Comparison of ENCODE assay signal across 13 cellular contexts in genomic region chr13:39385621-39386231, GRCh38.
DNase-seq lines count a peak whose midpoint lies in the region; ATAC-seq and TF ChIP-seq lines count a peak whose summit lies in the region.
"Had no signal": no experiment of that assay in that cellular context is flagged by ENCODE, and none has a peak within 500 bp of the region (broad histone marks: within the 10 kb centered on the region; RNA-seq: fewer than 3 reads in every experiment).

No MANE protein-coding gene starts in this region.

- peak; percentile 67 for ATAC-seq in upper lobe of right lung

- peak; percentile 5 to 75 (median 9) for DNase-seq in NCI-H1417 (lab: John Stamatoyannopoulos, UW)
- no peak for DNase-seq in NCI-H1417 treated with DMSO at 0.1 percent for 48 hours (lab: John Stamatoyannopoulos, UW)
- DNase-seq in amniotic epithelial cell (ENCODE audit: low read depth), result peak; percentile 56
- DNase-seq in right atrium auricular region (ENCODE audit: low spot score), result no peak
- DNase-seq in upper lobe of right lung, result no peak
- no peak for DNase-seq in CD8-positive, alpha-beta memory T cell
- no peak for DNase-seq in T-helper 2 cell
- no peak for DNase-seq in RPMI8226
- DNase-seq: activated naive CD8-positive, alpha-beta T cell treated with anti-CD3 and anti-CD28 coated beads, Interleukin-2, amount 10 ng/mL, durations not matched to agents 7 days and 5 days; effector memory CD4-positive, alpha-beta T cell; MV-4-11; sigmoid colon had no signal

- TF ChIP-seq CTCF in right atrium auricular region (IDR thresholded peaks at IDR 0.05), result no peak
- TF ChIP-seq CTCF in upper lobe of right lung (IDR thresholded peaks at IDR 0.05), result no peak

- CTCF ChIA-PET in CD8-positive, alpha-beta memory T cell (lab: Charles Lee), result no interaction called here

- H3K27ac Mint-ChIP-seq in CD8-positive, alpha-beta memory T cell, result no peak overlapping the region
- H3K27ac Mint-ChIP-seq: activated naive CD8-positive, alpha-beta T cell treated with anti-CD3 and anti-CD28 coated beads, Interleukin-2, amount 10 ng/mL, durations not matched to agents 7 days and 5 days had no signal

- POLR2A ChIA-PET in CD8-positive, alpha-beta memory T cell (lab: Charles Lee), result no interaction called here

- no peak overlapping the region for H3K4me3 ChIP-seq in right atrium auricular region
- H3K4me3 ChIP-seq in upper lobe of right lung, result no peak overlapping the region
- no peak overlapping the region for H3K4me3 ChIP-seq in CD8-positive, alpha-beta memory T cell (ENCODE audit: low read length)
- H3K4me3 ChIP-seq: sigmoid colon, suprapubic skin had no signal

- no peaks in the 10 kb centered on the region for H3K36me3 Mint-ChIP-seq in CD8-positive, alpha-beta memory T cell
- H3K36me3 Mint-ChIP-seq: activated naive CD8-positive, alpha-beta T cell treated with anti-CD3 and anti-CD28 coated beads, Interleukin-2, amount 10 ng/mL, durations not matched to agents 7 days and 5 days had no signal

- no peak overlapping the region for H3K4me3 Mint-ChIP-seq in CD8-positive, alpha-beta memory T cell
- H3K4me3 Mint-ChIP-seq: activated naive CD8-positive, alpha-beta T cell treated with anti-CD3 and anti-CD28 coated beads, Interleukin-2, amount 10 ng/mL, durations not matched to agents 7 days and 5 days had no signal

- H3K9me3 Mint-ChIP-seq in CD8-positive, alpha-beta memory T cell, result no peaks in the 10 kb centered on the region
- H3K9me3 Mint-ChIP-seq: activated naive CD8-positive, alpha-beta T cell treated with anti-CD3 and anti-CD28 coated beads, Interleukin-2, amount 10 ng/mL, durations not matched to agents 7 days and 5 days had no signal

- H3K4me1 ChIP-seq in right atrium auricular region (peaks cover 0 to 18% of the 10 kb centered on the region in 2 donors), upper lobe of right lung (no peaks in the 10 kb centered on the region)
- no peaks in the 10 kb centered on the region for H3K4me1 ChIP-seq in CD8-positive, alpha-beta memory T cell (ENCODE audit: insufficient read depth, low read length)
- H3K4me1 ChIP-seq: suprapubic skin had no signal

- H3K36me3 ChIP-seq in right atrium auricular region, result no peaks in the 10 kb centered on the region
- H3K36me3 ChIP-seq in upper lobe of right lung, result no peaks in the 10 kb centered on the region
- no peaks in the 10 kb centered on the region for H3K36me3 ChIP-seq in CD8-positive, alpha-beta memory T cell (ENCODE audit: insufficient read depth, low read length)
- H3K36me3 ChIP-seq: sigmoid colon, suprapubic skin had no signal

- H3K9me3 ChIP-seq in right atrium auricular region (no peaks in the 10 kb centered on the region), upper lobe of right lung (no peaks in the 10 kb centered on the region)
- H3K9me3 ChIP-seq in CD8-positive, alpha-beta memory T cell (ENCODE audit: low read length), result no peaks in the 10 kb centered on the region
- H3K9me3 ChIP-seq: sigmoid colon, suprapubic skin had no signal

- H3K27me3 Mint-ChIP-seq in CD8-positive, alpha-beta memory T cell, result no peaks in the 10 kb centered on the region

- intact Hi-C loops in upper lobe of right lung (cut with DNase I), result no loop called here

- H3K4me1 Mint-ChIP-seq in CD8-positive, alpha-beta memory T cell, result no peaks in the 10 kb centered on the region
- H3K4me1 Mint-ChIP-seq: activated naive CD8-positive, alpha-beta T cell treated with anti-CD3 and anti-CD28 coated beads, Interleukin-2, amount 10 ng/mL, durations not matched to agents 7 days and 5 days had no signal

- peak overlapping the region; percentile 4 to 18 for H3K27ac ChIP-seq in right atrium auricular region
- no peak overlapping the region for H3K27ac ChIP-seq in upper lobe of right lung
- H3K27ac ChIP-seq in CD8-positive, alpha-beta memory T cell (ENCODE audit: low read depth, low read length), result no peak overlapping the region
- H3K27ac ChIP-seq: suprapubic skin had no signal

- H3K27me3 ChIP-seq in right atrium auricular region (no peaks in the 10 kb centered on the region), upper lobe of right lung (no peaks in the 10 kb centered on the region)
- no peaks in the 10 kb centered on the region for H3K27me3 ChIP-seq in CD8-positive, alpha-beta memory T cell (ENCODE audit: insufficient read depth, low read length, poor library complexity, severe bottlenecking)
- H3K27me3 ChIP-seq: sigmoid colon, suprapubic skin had no signal

Comparison
In these comparisons a context has a peak if more than half of its experiments do, and no peak if none do; other contexts are left out.
1. DNase-seq: peak in NCI-H1417 (3 of 3) and amniotic epithelial cell (single experiment); none in NCI-H1417 treated with DMSO at 0.1 percent for 48 hours (single experiment), right atrium auricular region (single experiment), upper lobe of right lung (single experiment), CD8-positive, alpha-beta memory T cell (0 of 5), T-helper 2 cell (0 of 5) and RPMI8226 (single experiment).
2. H3K27ac ChIP-seq: peak in right atrium auricular region (2 of 2); none in upper lobe of right lung (single experiment) and CD8-positive, alpha-beta memory T cell (single experiment).